Comparison of ENCODE assay signal across 9 cellular contexts in the genomic region with DNA sequence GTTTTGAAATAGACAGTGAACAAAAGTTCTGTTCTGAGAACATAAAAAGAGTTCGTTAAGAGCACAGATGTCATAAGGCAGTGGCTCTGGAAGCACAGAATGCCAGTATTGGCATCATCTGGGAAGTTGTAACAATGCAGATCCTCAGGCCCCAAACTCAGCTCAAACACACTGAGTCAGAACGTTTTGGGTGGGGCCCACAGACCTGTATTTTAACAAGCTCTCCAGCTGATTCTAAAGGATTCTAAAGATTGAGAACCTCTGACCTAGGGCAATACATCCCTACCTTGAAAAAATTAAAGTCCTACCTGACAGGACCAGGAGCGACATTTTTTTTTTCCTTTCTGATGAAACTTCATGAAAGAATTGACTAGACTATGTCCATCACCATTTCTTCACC.
"Had no signal": no experiment of that assay in that cellular context is flagged by ENCODE, and none has a peak within 500 bp of the region (broad histone marks: within the 10 kb centered on the region; RNA-seq: fewer than 3 reads in every experiment).

No MANE protein-coding gene starts in this region.

- H3K9me3 ChIP-seq: HAP-1 had no signal

- DNase-seq: GM23248, GOT3, H7, KG1 had no signal

- ATAC-seq: HCT116, HepG2 had no signal

- H3K36me3 ChIP-seq: HAP-1 had no signal

- H3K4me3 ChIP-seq: GM23248, HAP-1 had no signal

- H3K36me3 Mint-ChIP-seq: IgD-negative memory B cell had no signal

- H3K27ac ChIP-seq: GM23248, HL-60 had no signal

- H3K4me3 Mint-ChIP-seq: IgD-negative memory B cell had no signal

- H3K9me3 Mint-ChIP-seq: IgD-negative memory B cell had no signal

- H3K27ac Mint-ChIP-seq: IgD-negative memory B cell had no signal
